ENCODE assay signal across 7 cellular contexts in the genomic region with DNA sequence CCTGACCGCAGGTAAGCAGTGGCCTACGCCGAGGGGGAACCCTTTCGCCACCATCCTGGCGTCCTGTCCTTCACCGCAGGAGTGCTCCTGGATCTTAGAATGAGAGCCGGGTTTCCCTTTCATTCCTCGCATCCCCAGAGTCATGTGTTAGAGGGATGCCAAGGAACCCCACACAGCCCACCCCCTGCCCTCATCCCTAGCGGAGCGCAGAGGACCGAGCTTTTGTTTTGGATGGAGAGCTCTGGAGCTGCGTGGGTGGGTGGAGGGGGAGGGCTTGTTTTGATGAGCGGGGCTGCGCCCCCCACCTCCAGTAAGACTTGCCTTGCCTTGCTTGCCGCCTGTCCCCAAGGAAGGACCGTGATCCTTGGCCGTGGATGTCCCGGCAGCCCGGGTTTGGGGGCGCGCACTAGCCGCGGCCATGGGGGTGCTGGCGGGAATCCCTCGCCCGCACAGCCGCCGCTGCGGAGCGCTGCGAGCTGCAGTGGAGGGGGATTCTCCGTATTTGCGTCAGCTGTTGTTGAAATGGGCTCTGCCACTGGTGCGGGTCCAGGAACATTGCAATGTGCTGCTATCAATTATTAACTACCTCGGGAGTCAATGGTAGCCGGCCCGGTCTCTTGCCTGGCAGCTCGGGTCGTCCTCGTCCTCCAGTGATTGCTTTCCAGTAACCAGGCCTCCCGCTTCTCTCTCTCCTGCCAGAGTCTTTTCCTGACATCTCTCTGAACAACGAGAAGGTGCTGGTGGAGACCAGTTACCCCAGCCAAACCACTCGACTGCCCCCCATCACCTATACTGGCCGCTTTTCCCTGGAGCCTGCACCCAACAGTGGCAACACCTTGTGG. TPM values are rescaled to one million over a fixed set of nuclear protein-coding genes. Genes with fewer than 3 reads are reported as not detected.
A peak's percentile ranks its signal among the peaks of the same experiment; 100 is the strongest.
DNase-seq lines count a peak whose midpoint lies in the region; TF ChIP-seq lines count a peak whose summit lies in the region.

No MANE protein-coding gene starts in this region.

- TF ChIP-seq EP300 in esophagus muscularis mucosa (IDR thresholded peaks at IDR 0.05) = no peak

- peak overlapping the region; percentile 98 for H3K4me2 ChIP-seq in trophoblast cell (ENCODE audit: low read length)

- TF ChIP-seq CTCF in HEK293 (tag by site-specific recombination; IDR thresholded peaks at IDR 0.05) (no peak), esophagus muscularis mucosa (IDR thresholded peaks at IDR 0.05) (no peak)

- H4K91ac ChIP-seq in trophoblast cell (ENCODE audit: low read depth, low read length) = no peak overlapping the region

- no peaks in the 10 kb centered on the region for H3K27me3 ChIP-seq in esophagus muscularis mucosa
- no peaks in the 10 kb centered on the region for H3K27me3 ChIP-seq in trophoblast cell (ENCODE audit: insufficient read depth, low read length)

- POLR2A ChIA-PET in HEK293 (lab: Yijun Ruan, JAX) = interaction anchor here (0.6 to 3.4 kb wide), 14 partner anchors 17 to 807 kb away, joined by 3 to 25 read pairs (median 6); a partner anchor contains a TSS

- DNase-seq in activated CD4-positive, alpha-beta T cell treated with anti-CD3 and anti-CD28 coated beads for 1 hour = peak; percentile 46
- no peak for DNase-seq in esophagus muscularis mucosa (ENCODE audit: extremely low spot score)
- DNase-seq in trophoblast cell = peak in 1 of 2 donors; percentile 24
- no peak for DNase-seq in dermis blood vessel endothelial cell
- DNase-seq in central memory CD4-positive, alpha-beta T cell = no peak
- DNase-seq in MV-4-11 (lab: John Stamatoyannopoulos, UW) = no peak

- WGBS in esophagus muscularis mucosa = 16% methylated on average over 23 of the region's 44 CpGs
- WGBS in trophoblast cell (ENCODE audit: extremely low coverage, insufficient coverage, insufficient read length) = no CpG with 5 or more reads among the region's 44 CpGs

- TF ChIP-seq POLR2A in esophagus muscularis mucosa (IDR thresholded peaks at IDR 0.05; ENCODE audit: low read depth) = no peak

- H4K8ac ChIP-seq in trophoblast cell (ENCODE audit: low read depth, low read length) = no peak overlapping the region

- H2BK12ac ChIP-seq in trophoblast cell (ENCODE audit: low read length) = no peak overlapping the region

- H3K23ac ChIP-seq in trophoblast cell (ENCODE audit: low read length) = no peak overlapping the region

- H2BK5ac ChIP-seq in trophoblast cell (ENCODE audit: low read depth, low read length, poor library complexity) = no peak overlapping the region

- intact Hi-C loops in esophagus muscularis mucosa (cut with DNase I) = no loop called here

- H2BK120ac ChIP-seq in trophoblast cell (ENCODE audit: insufficient read depth, low read length, poor library complexity) = no peak overlapping the region

- peaks cover 0 to 8% of the 10 kb centered on the region in 2 experiments; a peak in 1 of 3 replicates for H3K36me3 ChIP-seq in HEK293 (ENCODE audit: control insufficient read depth in 2 of 2, insufficient read depth in 1 of 2, low read length in 2 of 2)
- peaks cover 0 to 18% (median 9%) of the 10 kb centered on the region in 4 donors for H3K36me3 ChIP-seq in esophagus muscularis mucosa
- H3K36me3 ChIP-seq in trophoblast cell (ENCODE audit: control insufficient read depth in 1 of 2, insufficient read depth in 2 of 2, low read length in 2 of 2) = peaks cover 7 to 10% of the 10 kb centered on the region in 2 experiments

- no peaks in the 10 kb centered on the region for H3K9me3 ChIP-seq in HEK293 (ENCODE audit: control insufficient read depth, insufficient read depth, low read depth, low read length)
- no peaks in the 10 kb centered on the region for H3K9me3 ChIP-seq in esophagus muscularis mucosa
- peaks cover 3% of the 10 kb centered on the region for H3K9me3 ChIP-seq in trophoblast cell (ENCODE audit: insufficient read depth, low read depth, low read length)

- H2AK5ac ChIP-seq in trophoblast cell (ENCODE audit: low read length) = no peak overlapping the region

- H3K27ac ChIP-seq in HEK293 (ENCODE audit: extremely low read depth, low read depth, low read length) (no peak overlapping the region), esophagus muscularis mucosa (replicated peaks in 1 of 4) (peak overlapping the region; percentile 96 to 99 (median 98)), trophoblast cell (ENCODE audit: low read depth, low read length) (no peak overlapping the region)

- H4K12ac ChIP-seq in trophoblast cell (ENCODE audit: low read depth, low read length) = no peak overlapping the region

- H3K4me1 ChIP-seq in HEK293 (ENCODE audit: control insufficient read depth, insufficient read depth, low read length) (peaks cover 4% of the 10 kb centered on the region; the same call in 1 of the 2 replicates), esophagus muscularis mucosa (peaks cover 25 to 45% (median 37%) of the 10 kb centered on the region in 4 donors), trophoblast cell (ENCODE audit: control insufficient read depth in 1 of 2, insufficient read depth in 2 of 2, low read length in 2 of 2) (peaks cover 7 to 10% of the 10 kb centered on the region in 2 experiments)

- no peak overlapping the region for H3K14ac ChIP-seq in trophoblast cell (ENCODE audit: low read length)

- H2AFZ ChIP-seq in trophoblast cell (ENCODE audit: insufficient read depth, low read length, poor library complexity) = peak overlapping the region; percentile 47

- no peak overlapping the region for H3K9ac ChIP-seq in trophoblast cell (ENCODE audit: low read length)

- CTCF ChIA-PET in HEK293 (lab: Yijun Ruan, JAX) = interaction anchor here (0.6 to 6.4 kb wide), 3 partner anchors 16 to 148 kb away, joined by 3 to 57 read pairs (median 51); no protein-coding TSS in a partner anchor

- no peak overlapping the region for H3K4ac ChIP-seq in trophoblast cell (ENCODE audit: low read depth, low read length)

- peak overlapping the region; percentile 13 for H3K18ac ChIP-seq in trophoblast cell (ENCODE audit: low read length)

- peaks cover 4% of the 10 kb centered on the region for H3K79me2 ChIP-seq in trophoblast cell (ENCODE audit: control insufficient read depth, insufficient read depth, low read length, poor library complexity)

- H3K4me3 ChIP-seq in HEK293 (ENCODE audit: low read depth, low read length) = peak overlapping the region; percentile 88
- H3K4me3 ChIP-seq in esophagus muscularis mucosa = peak overlapping the region; percentile 67 to 98 (median 74)
- peak overlapping the region; percentile 78 for H3K4me3 ChIP-seq in trophoblast cell (ENCODE audit: low read depth, low read length)

- H3K79me1 ChIP-seq in trophoblast cell (ENCODE audit: low read length) = peaks cover 11% of the 10 kb centered on the region

TF ChIP-seq in HEK293, 187 proteins besides CTCF, POLR2A, EP300 and RAD21 (continues in another document):
- no peak for TF ChIP-seq ZNF654 (tag by site-specific recombination; IDR thresholded peaks at IDR 0.05; ENCODE audit: low read depth)
- TF ChIP-seq ZFHX2 (tag by site-specific recombination; conservative IDR thresholded peaks at IDR 0.05) = peak; percentile 43
- TF ChIP-seq, protein P1, sequence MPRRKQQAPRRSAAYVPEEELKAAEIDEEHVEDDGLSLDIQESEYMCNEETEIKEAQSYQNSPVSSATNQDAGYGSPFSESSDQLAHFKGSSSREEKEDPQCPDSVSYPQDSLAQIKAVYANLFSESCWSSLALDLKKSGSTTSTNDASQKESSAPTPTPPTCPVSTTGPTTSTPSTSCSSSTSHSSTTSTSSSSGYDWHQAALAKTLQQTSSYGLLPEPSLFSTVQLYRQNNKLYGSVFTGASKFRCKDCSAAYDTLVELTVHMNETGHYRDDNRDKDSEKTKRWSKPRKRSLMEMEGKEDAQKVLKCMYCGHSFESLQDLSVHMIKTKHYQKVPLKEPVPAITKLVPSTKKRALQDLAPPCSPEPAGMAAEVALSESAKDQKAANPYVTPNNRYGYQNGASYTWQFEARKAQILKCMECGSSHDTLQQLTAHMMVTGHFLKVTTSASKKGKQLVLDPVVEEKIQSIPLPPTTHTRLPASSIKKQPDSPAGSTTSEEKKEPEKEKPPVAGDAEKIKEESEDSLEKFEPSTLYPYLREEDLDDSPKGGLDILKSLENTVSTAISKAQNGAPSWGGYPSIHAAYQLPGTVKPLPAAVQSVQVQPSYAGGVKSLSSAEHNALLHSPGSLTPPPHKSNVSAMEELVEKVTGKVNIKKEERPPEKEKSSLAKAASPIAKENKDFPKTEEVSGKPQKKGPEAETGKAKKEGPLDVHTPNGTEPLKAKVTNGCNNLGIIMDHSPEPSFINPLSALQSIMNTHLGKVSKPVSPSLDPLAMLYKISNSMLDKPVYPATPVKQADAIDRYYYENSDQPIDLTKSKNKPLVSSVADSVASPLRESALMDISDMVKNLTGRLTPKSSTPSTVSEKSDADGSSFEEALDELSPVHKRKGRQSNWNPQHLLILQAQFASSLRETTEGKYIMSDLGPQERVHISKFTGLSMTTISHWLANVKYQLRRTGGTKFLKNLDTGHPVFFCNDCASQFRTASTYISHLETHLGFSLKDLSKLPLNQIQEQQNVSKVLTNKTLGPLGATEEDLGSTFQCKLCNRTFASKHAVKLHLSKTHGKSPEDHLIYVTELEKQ (tag by site-specific recombination; IDR thresholded peaks at IDR 0.05; ENCODE audit: borderline replicate concordance) = no peak
- TF ChIP-seq ZNF184 (tag by site-specific recombination; IDR thresholded peaks at IDR 0.05) = no peak
- TF ChIP-seq ZNF433 (tag by site-specific recombination; IDR thresholded peaks at IDR 0.05; ENCODE audit: low read depth) = no peak
- TF ChIP-seq SP7 (tag by site-specific recombination; IDR thresholded peaks at IDR 0.05) = no peak
- no peak for TF ChIP-seq ZNF311 (tag by site-specific recombination; IDR thresholded peaks at IDR 0.05; ENCODE audit: borderline replicate concordance)
- 0 out of 2 replicates have a peak, but pooled peaks have one; percentile 12 for TF ChIP-seq ZEB2 (tag by site-specific recombination; IDR thresholded peaks at IDR 0.05)
- TF ChIP-seq EGR2 (tag by site-specific recombination; IDR thresholded peaks at IDR 0.05; ENCODE audit: low read depth) = 0 out of 2 replicates have a peak, but pooled peaks have one; percentile 31
- TF ChIP-seq HOXD13 (CRISPR knock-in tag; IDR thresholded peaks at IDR 0.05; ENCODE audit: borderline replicate concordance) = no peak
- TF ChIP-seq ZNF792 (tag by site-specific recombination; IDR thresholded peaks at IDR 0.05) = no peak
- 0 out of 2 replicates have a peak, but pooled peaks have one; percentile 7 for TF ChIP-seq SP3 (tag by site-specific recombination; IDR thresholded peaks at IDR 0.05)
- TF ChIP-seq ZNF248 (tag by site-specific recombination; IDR thresholded peaks at IDR 0.05) = no peak
- TF ChIP-seq ZNF707 (tag by site-specific recombination; IDR thresholded peaks at IDR 0.05) = no peak
- TF ChIP-seq ZNF16 (tag by site-specific recombination; IDR thresholded peaks at IDR 0.05; ENCODE audit: low read depth) = no peak

RNA-seq across cellular contexts. Expression of a gene that starts 1.0 kb away (rescaled TPM):
- total RNA-seq in esophagus muscularis mucosa (100 to 1,000 TPM in 1 of 4 donors, 10 to 100 TPM in 2, 1 to 10 TPM in 1; 9.6 to 138 (median 13.5) TPM), dermis blood vessel endothelial cell (0.93 and 4.8 TPM in 2 replicates)
- 12.2 and 12.9 TPM in 2 replicates for polyA plus RNA-seq in trophoblast cell (2013)

RNA-seq across cellular contexts. Expression of a gene that starts 27.4 kb away (rescaled TPM):
- total RNA-seq in esophagus muscularis mucosa (10 to 100 TPM; 24.5 to 55.9 (median 33.6) TPM), dermis blood vessel endothelial cell (0.68 and 1.5 TPM in 2 replicates)
- polyA plus RNA-seq in trophoblast cell (2013) = 0.51 and 0.57 TPM in 2 replicates

Comparison
In these comparisons a context has a peak if more than half of its experiments do, and no peak if none do; other contexts are left out.
1. H3K27ac ChIP-seq: peak in esophagus muscularis mucosa (4 of 4); none in HEK293 (single experiment) and trophoblast cell (single experiment).
2. RNA of a gene that starts 27.4 kb away (total RNA-seq): 24.5 to 55.9 TPM in esophagus muscularis mucosa; 0.68 to 1.5 TPM in dermis blood vessel endothelial cell; every median in the first group is over 10 times any median in the second.
3. Peak in every context shown above with its lines, with median percentiles within 50 percentile points of each other: H3K4me3 ChIP-seq.